Comparison of ENCODE assay signal across 26 cellular contexts in genomic region chr4:95048296-95048695, GRCh38.
"Had no signal": no experiment of that assay in that cellular context is flagged by ENCODE, and none has a peak within 500 bp of the region (broad histone marks: within the 10 kb centered on the region; RNA-seq: fewer than 3 reads in every experiment).

No MANE protein-coding gene starts in this region.

- H3K36me3 Mint-ChIP-seq: activated CD8-positive, alpha-beta memory T cell treated with anti-CD3 and anti-CD28 coated beads, Interleukin-2, amount 10 ng/mL, durations not matched to agents 7 days and 5 days; activated naive CD4-positive, alpha-beta T cell treated with anti-CD3 and anti-CD28 coated beads, Interleukin-2, amount 10 ng/mL, durations not matched to agents 7 days and 5 days; activated naive CD8-positive, alpha-beta T cell had no signal

- H3K27me3 ChIP-seq: cardiac muscle cell had no signal

- H3K27me3 Mint-ChIP-seq: activated CD4-positive, alpha-beta memory T cell treated with anti-CD3 and anti-CD28 coated beads, Interleukin-2, amount 10 ng/mL, durations not matched to agents 7 days and 5 days; activated CD8-positive, alpha-beta memory T cell treated with anti-CD3 and anti-CD28 coated beads, Interleukin-2, amount 10 ng/mL, durations not matched to agents 7 days and 5 days; activated naive CD8-positive, alpha-beta T cell; central memory CD8-positive, alpha-beta T cell had no signal

- H3K9me3 Mint-ChIP-seq: activated CD4-positive, alpha-beta memory T cell treated with anti-CD3 and anti-CD28 coated beads, Interleukin-2, amount 10 ng/mL, durations not matched to agents 7 days and 5 days; activated naive CD4-positive, alpha-beta T cell treated with anti-CD3 and anti-CD28 coated beads, Interleukin-2, amount 10 ng/mL, durations not matched to agents 7 days and 5 days; central memory CD8-positive, alpha-beta T cell had no signal

- H3K4me3 Mint-ChIP-seq: activated CD4-positive, alpha-beta memory T cell treated with anti-CD3 and anti-CD28 coated beads, Interleukin-2, amount 10 ng/mL, durations not matched to agents 7 days and 5 days; activated CD8-positive, alpha-beta memory T cell treated with anti-CD3 and anti-CD28 coated beads, Interleukin-2, amount 10 ng/mL, durations not matched to agents 7 days and 5 days; activated naive CD4-positive, alpha-beta T cell treated with anti-CD3 and anti-CD28 coated beads, Interleukin-2, amount 10 ng/mL, durations not matched to agents 7 days and 5 days; activated naive CD8-positive, alpha-beta T cell; central memory CD8-positive, alpha-beta T cell had no signal

- H3K4me2 ChIP-seq: PC-9 had no signal

- ATAC-seq: activated CD8-positive, alpha-beta memory T cell treated with anti-CD3 and anti-CD28 coated beads, Interleukin-2, amount 10 ng/mL, durations not matched to agents 7 days and 5 days; K562; Right ventricle myocardium inferior had no signal

- H3K36me3 ChIP-seq: cardiac muscle cell, WERI-Rb-1 had no signal

- H3K27ac Mint-ChIP-seq: activated CD4-positive, alpha-beta memory T cell treated with anti-CD3 and anti-CD28 coated beads, Interleukin-2, amount 10 ng/mL, durations not matched to agents 7 days and 5 days; activated CD8-positive, alpha-beta memory T cell treated with anti-CD3 and anti-CD28 coated beads, Interleukin-2, amount 10 ng/mL, durations not matched to agents 7 days and 5 days; activated naive CD4-positive, alpha-beta T cell treated with anti-CD3 and anti-CD28 coated beads, Interleukin-2, amount 10 ng/mL, durations not matched to agents 7 days and 5 days; activated naive CD8-positive, alpha-beta T cell had no signal

- H3K4me3 ChIP-seq: cardiac muscle cell, K562, PC-9 had no signal

- H2AFZ ChIP-seq: PC-9 had no signal

- H3K27ac ChIP-seq: cardiac muscle cell, PC-9, RWPE1, WERI-Rb-1 had no signal

- DNase-seq: activated CD4-positive, alpha-beta memory T cell treated with anti-CD3 and anti-CD28 coated beads, Interleukin-2, amount 10 ng/mL, durations not matched to agents 7 days and 5 days; activated CD4-positive, alpha-beta T cell treated with anti-CD3 and anti-CD28 coated beads for 1 hour; activated CD4-positive, alpha-beta T cell treated with anti-CD3 and anti-CD28 coated beads for 48 hours; activated CD4-positive, CD25-positive, alpha-beta regulatory T cell; activated CD8-positive, alpha-beta memory T cell treated with anti-CD3 and anti-CD28 coated beads for 24 hours; activated CD8-positive, alpha-beta memory T cell treated with anti-CD3 and anti-CD28 coated beads, Interleukin-2, amount 10 ng/mL, durations not matched to agents 7 days and 5 days; activated CD8-positive, alpha-beta memory T cell treated with anti-CD3 and anti-CD28 coated beads, Interleukin-2, amount 50 U/mL, for 48 hours; activated effector memory CD4-positive, alpha-beta T cell treated with Interleukin-2 at 50 U/mL for 16 hours; activated naive CD4-positive, alpha-beta T cell treated with anti-CD3 and anti-CD28 coated beads, Interleukin-2, amount 10 ng/mL, durations not matched to agents 7 days and 5 days; activated T-cell treated with anti-CD3 and anti-CD28 coated beads, Interleukin-2, amount 50 U/mL, for 48 hours; NCI-H1105; NCI-H1417 treated with DMSO at 0.1 percent for 48 hours; NCI-H187 treated with DMSO at 0.1 percent for 48 hours; NCI-H2081 treated with DMSO at 0.1 percent for 48 hours; NCI-H510A; NCI-H526; NCI-H748 treated with DMSO at 0.1 percent for 48 hours; PC-9; T1000; WERI-Rb-1 had no signal

- H3K4me1 Mint-ChIP-seq: activated CD4-positive, alpha-beta memory T cell treated with anti-CD3 and anti-CD28 coated beads, Interleukin-2, amount 10 ng/mL, durations not matched to agents 7 days and 5 days; activated CD8-positive, alpha-beta memory T cell treated with anti-CD3 and anti-CD28 coated beads, Interleukin-2, amount 10 ng/mL, durations not matched to agents 7 days and 5 days; activated naive CD4-positive, alpha-beta T cell treated with anti-CD3 and anti-CD28 coated beads, Interleukin-2, amount 10 ng/mL, durations not matched to agents 7 days and 5 days; central memory CD8-positive, alpha-beta T cell had no signal
